ENCODE assay signal across 8 cellular contexts in the genomic region with DNA sequence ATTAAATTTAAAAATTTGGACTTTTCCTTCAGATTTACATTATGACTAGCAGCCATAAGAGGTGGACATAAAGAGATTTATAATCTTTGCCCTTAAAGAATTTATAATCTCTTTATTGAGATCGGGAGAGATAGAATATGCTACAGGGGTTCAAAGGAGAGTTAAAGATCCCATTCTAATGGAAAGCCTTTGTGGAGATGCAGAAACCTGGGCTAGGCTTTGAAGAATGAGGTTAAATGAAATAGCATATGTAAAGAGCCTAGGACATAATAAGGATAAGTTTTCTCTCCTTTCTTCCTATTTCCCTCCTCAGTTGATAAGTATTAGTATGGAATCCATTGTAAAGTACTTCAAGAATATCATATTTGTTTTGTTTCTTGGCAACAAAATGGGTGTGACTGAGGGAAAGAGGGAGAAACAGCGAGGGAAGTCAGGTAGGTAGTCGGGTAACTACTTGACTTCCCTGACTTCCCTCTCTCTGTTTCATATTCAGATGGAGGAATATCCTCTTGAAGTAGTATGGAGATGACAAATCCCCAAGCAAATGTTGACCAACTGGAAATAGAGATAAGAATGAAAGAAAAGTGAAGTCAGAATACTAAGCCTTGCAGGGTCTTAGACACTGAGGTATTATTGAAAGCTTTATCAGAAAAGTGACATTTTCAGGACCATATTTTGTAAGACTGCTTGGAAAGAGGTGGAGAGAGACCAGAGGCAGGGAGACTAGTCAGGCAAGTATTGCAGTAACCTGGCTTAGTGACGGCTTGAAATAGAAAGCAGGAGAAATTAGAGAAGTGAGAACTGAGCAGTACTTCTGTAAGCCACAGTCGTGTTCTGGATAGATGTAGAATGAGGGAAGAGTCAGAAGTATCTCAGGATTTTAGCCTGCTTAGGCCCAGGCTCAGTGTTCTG.
DNase-seq lines count a peak whose midpoint lies in the region; ATAC-seq and TF ChIP-seq lines count a peak whose summit lies in the region.

No MANE protein-coding gene starts in this region.

- H3K4me1 Mint-ChIP-seq in WTC11 = peaks cover 71% of the 10 kb centered on the region

- no peaks in the 10 kb centered on the region for H3K36me3 Mint-ChIP-seq in WTC11

- H3K36me3 ChIP-seq in mucosa of descending colon (ENCODE audit: low read depth) = no peaks in the 10 kb centered on the region

- ATAC-seq in GM19372 (IDR thresholded peaks at IDR 0.05; ENCODE audit: low read depth, unreplicated experiment) = peak; percentile 98
- ATAC-seq in HG03097 (IDR thresholded peaks at IDR 0.05; ENCODE audit: low FRiP score, unreplicated experiment) = peak; percentile 88
- peak; percentile 61 for ATAC-seq in WTC11
- peak; percentile 84 for ATAC-seq in mucosa of descending colon

- no peak for TF ChIP-seq CTCF in WTC11 (IDR thresholded peaks at IDR 0.05)
- TF ChIP-seq CTCF in mucosa of descending colon (IDR thresholded peaks at IDR 0.05) = no peak

- peaks cover 11% of the 10 kb centered on the region for H3K4me1 ChIP-seq in mucosa of descending colon (ENCODE audit: low read depth)

- no peak overlapping the region for H3K4me3 ChIP-seq in mucosa of descending colon

- H3K4me3 Mint-ChIP-seq in WTC11 = peak overlapping the region; percentile 29

- POLR2A ChIA-PET in WTC11 (lab: Charles Lee) = no interaction called here

- no peaks in the 10 kb centered on the region for H3K27me3 Mint-ChIP-seq in WTC11 (ENCODE audit: low read depth)

- H3K9me3 Mint-ChIP-seq in WTC11 = no peaks in the 10 kb centered on the region

- CTCF ChIA-PET in WTC11 (lab: Charles Lee) = interaction anchor here (0.6 kb wide), 1 partner anchor 743 kb away, joined by 3 read pairs; no protein-coding TSS in a partner anchor

- DNase-seq in WTC11 (ENCODE audit: low spot score) (no peak), mucosa of descending colon (no peak), activated gamma-delta T cell treated with Interleukin-2 at 50 U/mL for 16 hours (no peak), NCI-H1048 (lab: John Stamatoyannopoulos, UW) (no peak), iPS-NIHi11 (ENCODE audit: low spot score) (no peak)
- DNase-seq in activated effector memory CD4-positive, alpha-beta T cell treated with Interleukin-2 at 50 U/mL for 16 hours = no peak

- H3K9me3 ChIP-seq in mucosa of descending colon = no peaks in the 10 kb centered on the region

- peak overlapping the region; percentile 96 for H3K27ac Mint-ChIP-seq in WTC11

- intact Hi-C loops in mucosa of descending colon (cut with DNase I, micrococcal nuclease) = no loop called here

TF ChIP-seq in WTC11, 78 proteins besides CTCF, POLR2A, EP300 and RAD21 (continues in another document):
- TF ChIP-seq SMAD4 (CRISPR knock-in tag; IDR thresholded peaks at IDR 0.05) (no peak), GRHL2 (CRISPR knock-in tag; IDR thresholded peaks at IDR 0.05; ENCODE audit: insufficient replicate concordance, severe bottlenecking) (no peak), FOXP1 (CRISPR knock-in tag; IDR thresholded peaks at IDR 0.05; ENCODE audit: borderline replicate concordance) (no peak)
- TF ChIP-seq, protein P1, sequence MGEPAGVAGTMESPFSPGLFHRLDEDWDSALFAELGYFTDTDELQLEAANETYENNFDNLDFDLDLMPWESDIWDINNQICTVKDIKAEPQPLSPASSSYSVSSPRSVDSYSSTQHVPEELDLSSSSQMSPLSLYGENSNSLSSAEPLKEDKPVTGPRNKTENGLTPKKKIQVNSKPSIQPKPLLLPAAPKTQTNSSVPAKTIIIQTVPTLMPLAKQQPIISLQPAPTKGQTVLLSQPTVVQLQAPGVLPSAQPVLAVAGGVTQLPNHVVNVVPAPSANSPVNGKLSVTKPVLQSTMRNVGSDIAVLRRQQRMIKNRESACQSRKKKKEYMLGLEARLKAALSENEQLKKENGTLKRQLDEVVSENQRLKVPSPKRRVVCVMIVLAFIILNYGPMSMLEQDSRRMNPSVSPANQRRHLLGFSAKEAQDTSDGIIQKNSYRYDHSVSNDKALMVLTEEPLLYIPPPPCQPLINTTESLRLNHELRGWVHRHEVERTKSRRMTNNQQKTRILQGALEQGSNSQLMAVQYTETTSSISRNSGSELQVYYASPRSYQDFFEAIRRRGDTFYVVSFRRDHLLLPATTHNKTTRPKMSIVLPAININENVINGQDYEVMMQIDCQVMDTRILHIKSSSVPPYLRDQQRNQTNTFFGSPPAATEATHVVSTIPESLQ (CRISPR knock-in tag; IDR thresholded peaks at IDR 0.05) = no peak
- TF ChIP-seq, protein P2, sequence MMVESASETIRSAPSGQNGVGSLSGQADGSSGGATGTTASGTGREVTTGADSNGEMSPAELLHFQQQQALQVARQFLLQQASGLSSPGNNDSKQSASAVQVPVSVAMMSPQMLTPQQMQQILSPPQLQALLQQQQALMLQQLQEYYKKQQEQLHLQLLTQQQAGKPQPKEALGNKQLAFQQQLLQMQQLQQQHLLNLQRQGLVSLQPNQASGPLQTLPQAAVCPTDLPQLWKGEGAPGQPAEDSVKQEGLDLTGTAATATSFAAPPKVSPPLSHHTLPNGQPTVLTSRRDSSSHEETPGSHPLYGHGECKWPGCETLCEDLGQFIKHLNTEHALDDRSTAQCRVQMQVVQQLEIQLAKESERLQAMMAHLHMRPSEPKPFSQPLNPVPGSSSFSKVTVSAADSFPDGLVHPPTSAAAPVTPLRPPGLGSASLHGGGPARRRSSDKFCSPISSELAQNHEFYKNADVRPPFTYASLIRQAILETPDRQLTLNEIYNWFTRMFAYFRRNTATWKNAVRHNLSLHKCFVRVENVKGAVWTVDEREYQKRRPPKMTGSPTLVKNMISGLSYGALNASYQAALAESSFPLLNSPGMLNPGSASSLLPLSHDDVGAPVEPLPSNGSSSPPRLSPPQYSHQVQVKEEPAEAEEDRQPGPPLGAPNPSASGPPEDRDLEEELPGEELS (CRISPR knock-in tag; IDR thresholded peaks at IDR 0.05) = no peak
- TF ChIP-seq, protein P3, sequence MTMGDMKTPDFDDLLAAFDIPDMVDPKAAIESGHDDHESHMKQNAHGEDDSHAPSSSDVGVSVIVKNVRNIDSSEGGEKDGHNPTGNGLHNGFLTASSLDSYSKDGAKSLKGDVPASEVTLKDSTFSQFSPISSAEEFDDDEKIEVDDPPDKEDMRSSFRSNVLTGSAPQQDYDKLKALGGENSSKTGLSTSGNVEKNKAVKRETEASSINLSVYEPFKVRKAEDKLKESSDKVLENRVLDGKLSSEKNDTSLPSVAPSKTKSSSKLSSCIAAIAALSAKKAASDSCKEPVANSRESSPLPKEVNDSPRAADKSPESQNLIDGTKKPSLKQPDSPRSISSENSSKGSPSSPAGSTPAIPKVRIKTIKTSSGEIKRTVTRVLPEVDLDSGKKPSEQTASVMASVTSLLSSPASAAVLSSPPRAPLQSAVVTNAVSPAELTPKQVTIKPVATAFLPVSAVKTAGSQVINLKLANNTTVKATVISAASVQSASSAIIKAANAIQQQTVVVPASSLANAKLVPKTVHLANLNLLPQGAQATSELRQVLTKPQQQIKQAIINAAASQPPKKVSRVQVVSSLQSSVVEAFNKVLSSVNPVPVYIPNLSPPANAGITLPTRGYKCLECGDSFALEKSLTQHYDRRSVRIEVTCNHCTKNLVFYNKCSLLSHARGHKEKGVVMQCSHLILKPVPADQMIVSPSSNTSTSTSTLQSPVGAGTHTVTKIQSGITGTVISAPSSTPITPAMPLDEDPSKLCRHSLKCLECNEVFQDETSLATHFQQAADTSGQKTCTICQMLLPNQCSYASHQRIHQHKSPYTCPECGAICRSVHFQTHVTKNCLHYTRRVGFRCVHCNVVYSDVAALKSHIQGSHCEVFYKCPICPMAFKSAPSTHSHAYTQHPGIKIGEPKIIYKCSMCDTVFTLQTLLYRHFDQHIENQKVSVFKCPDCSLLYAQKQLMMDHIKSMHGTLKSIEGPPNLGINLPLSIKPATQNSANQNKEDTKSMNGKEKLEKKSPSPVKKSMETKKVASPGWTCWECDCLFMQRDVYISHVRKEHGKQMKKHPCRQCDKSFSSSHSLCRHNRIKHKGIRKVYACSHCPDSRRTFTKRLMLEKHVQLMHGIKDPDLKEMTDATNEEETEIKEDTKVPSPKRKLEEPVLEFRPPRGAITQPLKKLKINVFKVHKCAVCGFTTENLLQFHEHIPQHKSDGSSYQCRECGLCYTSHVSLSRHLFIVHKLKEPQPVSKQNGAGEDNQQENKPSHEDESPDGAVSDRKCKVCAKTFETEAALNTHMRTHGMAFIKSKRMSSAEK (CRISPR knock-in tag; IDR thresholded peaks at IDR 0.05; ENCODE audit: borderline replicate concordance) = no peak
- TF ChIP-seq, protein P4, sequence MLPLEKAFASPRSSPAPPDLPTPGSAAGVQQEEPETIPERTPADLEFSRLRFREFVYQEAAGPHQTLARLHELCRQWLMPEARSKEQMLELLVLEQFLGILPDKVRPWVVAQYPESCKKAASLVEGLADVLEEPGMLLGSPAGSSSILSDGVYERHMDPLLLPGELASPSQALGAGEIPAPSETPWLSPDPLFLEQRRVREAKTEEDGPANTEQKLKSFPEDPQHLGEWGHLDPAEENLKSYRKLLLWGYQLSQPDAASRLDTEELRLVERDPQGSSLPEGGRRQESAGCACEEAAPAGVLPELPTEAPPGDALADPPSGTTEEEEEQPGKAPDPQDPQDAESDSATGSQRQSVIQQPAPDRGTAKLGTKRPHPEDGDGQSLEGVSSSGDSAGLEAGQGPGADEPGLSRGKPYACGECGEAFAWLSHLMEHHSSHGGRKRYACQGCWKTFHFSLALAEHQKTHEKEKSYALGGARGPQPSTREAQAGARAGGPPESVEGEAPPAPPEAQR (CRISPR knock-in tag; IDR thresholded peaks at IDR 0.05) = no peak
